ENCODE assay signal across 8 cellular contexts in genomic region chr1:2545754-2546514, GRCh38. TPM values are rescaled to one million over a fixed set of nuclear protein-coding genes. Genes with fewer than 3 reads are reported as not detected.
DNase-seq lines count a peak whose midpoint lies in the region; ATAC-seq and TF ChIP-seq lines count a peak whose summit lies in the region.

No MANE protein-coding gene starts in this region.

- DNase-seq in HAP-1 (ENCODE audit: low spot score in 2 of 2) = peak; percentile 88 to 96
- peak; percentile 96 for DNase-seq in NAMALWA (ENCODE audit: low spot score)
- peak; percentile 83 for DNase-seq in T follicular helper cell (ENCODE audit: low read depth)
- peak; percentile 93 to 97 (median 94) for DNase-seq in adrenal gland
- peak; percentile 91 for DNase-seq in left cardiac atrium
- peak; percentile 69 for DNase-seq in renal cortical epithelial cell (ENCODE audit: low read depth)
- peak in 1 of 2 donors; percentile 95 for DNase-seq in vagina (ENCODE audit: extremely low spot score in 2 of 2)

- in situ Hi-C loops in HAP-1 (cut with MboI; ENCODE audit: low sequenced_read_pairs) = loop anchor here (5.0 kb wide), 1 partner anchor 134 kb away; the partner anchor contains the start of gene PEX10

- H3K4me1 ChIP-seq in ES-I3 (ENCODE audit: insufficient read depth, low read length) (peaks cover 27% of the 10 kb centered on the region; the same call in 1 of the 2 replicates), HAP-1 (peaks cover 45% of the 10 kb centered on the region), adrenal gland (replicated peaks in 1 of 2) (peaks cover 41 to 50% of the 10 kb centered on the region in 2 donors), vagina (peaks cover 62% of the 10 kb centered on the region)

- WGBS in adrenal gland, 4 donors = 2 to 20% (median 7%) methylated on average over 2 to 42 of the region's 43 CpGs

- H3K27ac ChIP-seq in adrenal gland (peak overlapping the region; percentile 24 to 98 (median 92)), vagina (peak overlapping the region; percentile 92)

- intact Hi-C loops in adrenal gland (cut with DNase I) (loop anchor here (5.0 to 10.0 kb wide), 3 partner anchors 129 to 351 kb away; partner anchors contain the start of genes FAAP20 (in 1 of the 2) and PEX10 (in 1 of the 2)), left cardiac atrium (cut with DNase I) (no loop called here), vagina (cut with DNase I) (loop anchor here (2.0 to 10.0 kb wide), 3 partner anchors 41 to 351 kb away; partner anchors contain the start of genes FAAP20, PEX10 and PRXL2B)

- TF ChIP-seq CTCF in adrenal gland (IDR thresholded peaks at IDR 0.05) = no peak
- no peak for TF ChIP-seq CTCF in vagina (IDR thresholded peaks at IDR 0.05)

- peak; percentile 62 to 75 for ATAC-seq in left cardiac atrium

- H3K36me3 ChIP-seq in ES-I3 (ENCODE audit: insufficient read depth, low read length) (no peaks in the 10 kb centered on the region), HAP-1 (replicated peaks) (no peaks in the 10 kb centered on the region), adrenal gland (replicated peaks in 1 of 2) (no peaks in the 10 kb centered on the region), vagina (no peaks in the 10 kb centered on the region)

- peak in 1 of 2 donors; percentile 38 for TF ChIP-seq POLR2A in adrenal gland (IDR thresholded peaks at IDR 0.05)
- TF ChIP-seq POLR2A in vagina (IDR thresholded peaks at IDR 0.05) = no peak

- peak overlapping the region; percentile 86 for H3K9ac ChIP-seq in ES-I3 (ENCODE audit: low read depth, low read length)

- H3K4me3 ChIP-seq in HAP-1 (peak overlapping the region; percentile 37), adrenal gland (peak overlapping the region in 2 of 4 donors; percentile 32 to 62), vagina (peak overlapping the region; percentile 47 to 53)

- H3K27me3 ChIP-seq in HAP-1 (ENCODE audit: low read depth) (no peaks in the 10 kb centered on the region), adrenal gland (no peaks in the 10 kb centered on the region), vagina (no peaks in the 10 kb centered on the region)

- H3K9me3 ChIP-seq in ES-I3 (ENCODE audit: control insufficient read depth, insufficient read depth, low read length) (no peaks in the 10 kb centered on the region), HAP-1 (no peaks in the 10 kb centered on the region), adrenal gland (replicated peaks in 1 of 3) (no peaks in the 10 kb centered on the region), vagina (no peaks in the 10 kb centered on the region)

RNA-seq across cellular contexts. Expression of gene TNFRSF14, which starts 10.2 kb away (rescaled TPM):
- total RNA-seq in adrenal gland (100 to 1,000 TPM in 6 of 8 donors, 10 to 100 TPM in 2; 55.2 to 127 (median 116) TPM), left cardiac atrium (10 to 100 TPM; 21.6 to 22.6 TPM), renal cortical epithelial cell (17.6 and 19.8 TPM in 2 replicates), vagina (49.6 TPM)
- 100 to 1,000 TPM in 2 of 3 donors, 10 to 100 TPM in 1; 11.6 to 554 (median 238) TPM for polyA plus RNA-seq in adrenal gland

RNA-seq across cellular contexts. Expression of gene HES5, which starts 15.9 kb away (rescaled TPM):
- total RNA-seq in adrenal gland (not detected), left cardiac atrium (under 1 TPM; 0.91 to 0.99 TPM), renal cortical epithelial cell (not detected in 2 replicates), vagina (not detected)
- polyA plus RNA-seq in adrenal gland = not detected

RNA-seq across cellular contexts. Expression of gene PANK4, which starts 19.5 kb away (rescaled TPM):
- total RNA-seq in adrenal gland (10 to 100 TPM; 14.2 to 50.2 (median 31.4) TPM), left cardiac atrium (10 to 100 TPM; 37.5 to 40.6 TPM), renal cortical epithelial cell (14.6 and 20.3 TPM in 2 replicates), vagina (39.5 TPM)
- 10 to 100 TPM; 13.8 to 44.1 (median 26.2) TPM for polyA plus RNA-seq in adrenal gland

RNA-seq across cellular contexts. Expression of gene PRXL2B, which starts 40.6 kb away (rescaled TPM):
- total RNA-seq in adrenal gland (10 to 100 TPM; 19.9 to 64.0 (median 33.6) TPM), left cardiac atrium (10 to 100 TPM; 10.8 to 14.1 TPM), renal cortical epithelial cell (21.0 and 27.1 TPM in 2 replicates), vagina (16.2 TPM)
- 10 to 100 TPM; 19.8 to 39.7 (median 25.8) TPM for polyA plus RNA-seq in adrenal gland

Comparison
In these comparisons a context has a peak if more than half of its experiments do, and no peak if none do; other contexts are left out.
1. intact Hi-C loops: an anchor here in adrenal gland (5.0 to 10.0 kb wide) and vagina (2.0 to 10.0 kb wide); none called in left cardiac atrium.